34 cellular contexts compared by ENCODE assay signal in the genomic region with DNA sequence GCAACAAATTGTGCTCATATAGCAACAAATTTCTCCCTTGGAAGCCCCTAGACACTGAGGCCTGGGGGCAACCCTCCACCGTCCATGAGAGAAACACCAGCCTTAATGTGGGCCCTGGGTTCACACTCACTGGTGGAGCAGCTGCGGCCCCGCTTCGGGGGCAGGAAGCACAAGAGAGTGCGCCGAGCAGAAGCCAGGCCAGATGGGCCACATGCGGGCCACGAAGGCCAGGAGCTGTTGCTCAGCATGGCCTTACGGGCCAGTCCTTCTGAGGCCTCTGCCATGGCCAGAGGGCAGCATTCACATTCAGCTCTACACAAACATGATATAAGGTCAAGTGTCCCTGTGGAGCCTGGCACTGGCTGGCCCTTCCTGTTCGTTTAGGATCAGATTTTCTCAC. TPM values are rescaled to one million over a fixed set of nuclear protein-coding genes. Genes with fewer than 3 reads are reported as not detected.
"Had no signal": no experiment of that assay in that cellular context is flagged by ENCODE, and none has a peak within 500 bp of the region (broad histone marks: within the 10 kb centered on the region; RNA-seq: fewer than 3 reads in every experiment).

No MANE protein-coding gene starts in this region.

- H3K4me1 ChIP-seq: colonic mucosa, esophagus squamous epithelium, foreskin keratinocyte, gastrocnemius medialis, gastroesophageal sphincter, heart left ventricle, heart right ventricle had no signal

- H3K27me3 ChIP-seq: colonic mucosa, foreskin keratinocyte, gastrocnemius medialis, gastroesophageal sphincter, heart left ventricle, hepatocyte had no signal

- H3K9me3 ChIP-seq: colonic mucosa, esophagus squamous epithelium, gastrocnemius medialis, gastroesophageal sphincter, heart left ventricle, heart right ventricle had no signal

- H3K27ac ChIP-seq: colonic mucosa, coronary artery, dorsolateral prefrontal cortex, epithelial cell of prostate, esophagus squamous epithelium, foreskin keratinocyte, gastrocnemius medialis, gastroesophageal sphincter, heart left ventricle, heart right ventricle, hepatocyte had no signal

- ATAC-seq: effector memory CD8-positive, alpha-beta T cell; esophagus mucosa; foreskin keratinocyte; gastrocnemius medialis; gastroesophageal sphincter; heart left ventricle; heart right ventricle had no signal

- H3K4me3 ChIP-seq: colonic mucosa, coronary artery, dorsolateral prefrontal cortex, esophagus squamous epithelium, gastrocnemius medialis, gastroesophageal sphincter, heart left ventricle, heart right ventricle, hepatocyte had no signal

- H3K4me1 Mint-ChIP-seq: endodermal cell had no signal

- H3K4me3 Mint-ChIP-seq: dendritic cell treated with granulocyte-macrophage colony-stimulating factor and Interleukin-4, amounts not matched to agents 40 ng/mL and 50 ng/mL, for 4 days; effector memory CD8-positive, alpha-beta T cell; endodermal cell had no signal

- H3K27ac Mint-ChIP-seq: dendritic cell treated with granulocyte-macrophage colony-stimulating factor and Interleukin-4, amounts not matched to agents 40 ng/mL and 50 ng/mL, for 4 days; endodermal cell had no signal

- H2AFZ ChIP-seq: hepatocyte had no signal

- DNase-seq: colonic mucosa; cortex of kidney; dermis blood vessel endothelial cell; dorsolateral prefrontal cortex; effector CD4-positive, alpha-beta T cell; effector CD8-positive, alpha-beta T cell; effector memory CD4-positive, alpha-beta T cell; effector memory CD8-positive, alpha-beta T cell; endodermal cell; erythroblast; esophagus squamous epithelium; foreskin fibroblast; foreskin keratinocyte; foreskin melanocyte; gastrocnemius medialis; glutamatergic neuron; head of caudate nucleus; heart left ventricle; heart right ventricle had no signal

- FAIRE-seq: colon, endometrium, endothelial cell of umbilical vein, frontal cortex had no signal

- H3K36me3 ChIP-seq: colonic mucosa, esophagus squamous epithelium, gastrocnemius medialis, gastroesophageal sphincter, heart left ventricle, heart right ventricle had no signal

- H3K79me2 ChIP-seq: hepatocyte had no signal

- H3K27me3 Mint-ChIP-seq: dendritic cell treated with granulocyte-macrophage colony-stimulating factor and Interleukin-4, amounts not matched to agents 40 ng/mL and 50 ng/mL, for 4 days; effector memory CD8-positive, alpha-beta T cell had no signal

- H3K4me2 ChIP-seq: hepatocyte had no signal

- H3K9me3 Mint-ChIP-seq: dendritic cell treated with granulocyte-macrophage colony-stimulating factor and Interleukin-4, amounts not matched to agents 40 ng/mL and 50 ng/mL, for 4 days; effector memory CD8-positive, alpha-beta T cell had no signal

RNA-seq across cellular contexts. Expression of gene VIPR2, which starts 60.0 kb away (rescaled TPM):
- total RNA-seq: dermis blood vessel endothelial cell, dermis microvascular lymphatic vessel endothelial cell, endothelial cell of umbilical vein, epithelial cell of proximal tubule, fibroblast of lung, fibroblast of villous mesenchyme, foreskin keratinocyte, glomerular endothelial cell had no signal
- polyA plus RNA-seq: endothelial cell of umbilical vein, fibroblast of lung, foreskin keratinocyte had no signal
